In the genomic region with DNA sequence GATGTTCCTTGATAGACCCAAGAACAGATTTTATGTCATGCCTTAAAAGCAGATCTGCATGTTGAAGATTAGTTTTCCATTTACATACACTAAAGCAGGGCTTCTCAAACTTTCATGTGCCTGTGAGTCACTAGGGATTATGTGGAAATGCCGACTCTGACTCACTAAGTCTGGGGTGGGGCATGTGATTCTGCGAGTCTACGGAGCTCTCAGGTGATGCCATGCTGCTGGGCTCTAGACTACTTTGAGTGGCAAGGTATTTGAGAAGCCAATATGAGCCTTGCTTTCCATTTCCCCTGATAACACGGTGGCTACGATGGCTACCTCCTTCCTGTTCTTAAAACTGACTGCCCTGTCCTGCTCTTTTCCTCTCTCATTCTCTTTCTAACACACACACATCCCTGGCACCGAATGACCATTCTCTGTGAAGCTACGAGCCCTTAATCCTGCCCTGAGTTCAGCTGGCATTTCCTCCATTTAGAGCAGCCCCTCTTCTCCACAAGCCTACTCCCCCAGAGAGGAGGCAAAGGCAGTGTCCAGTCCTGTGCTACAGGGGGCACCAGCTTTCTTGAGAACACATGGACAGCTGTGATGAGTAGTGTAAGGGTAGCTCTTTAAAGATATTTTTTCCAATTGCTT, we compare ENCODE assay signal across 11 cellular contexts. TPM values are rescaled to one million over a fixed set of nuclear protein-coding genes. Genes with fewer than 3 reads are reported as not detected.
DNase-seq lines count a peak whose midpoint lies in the region; ATAC-seq, FAIRE-seq and TF ChIP-seq lines count a peak whose summit lies in the region.
"Had no signal": no experiment of that assay in that cellular context is flagged by ENCODE, and none has a peak within 500 bp of the region (broad histone marks: within the 10 kb centered on the region; RNA-seq: fewer than 3 reads in every experiment).

No MANE protein-coding gene starts in this region.

- peak in 3 of 4 donors; percentile 34 to 39 (median 34) for ATAC-seq in pancreas
- no peak for ATAC-seq in HG03571 (IDR thresholded peaks at IDR 0.05; ENCODE audit: unreplicated experiment)
- no peak for ATAC-seq in GM19452 (IDR thresholded peaks at IDR 0.05; ENCODE audit: unreplicated experiment)
- ATAC-seq: stimulated activated effector memory CD8-positive, alpha-beta T cell treated with anti-CD3 and anti-CD28 coated beads, Interleukin-12 subunit alpha, Interleukin-12 subunit beta, amount 100 ng/mL, for 72 hours had no signal

- H3K79me2 ChIP-seq in H1 (ENCODE audit: control insufficient read depth in 1 of 2, insufficient read depth in 2 of 2, low read length in 2 of 2) = no peaks in the 10 kb centered on the region

- H2BK120ac ChIP-seq in H1 (replicated peaks; ENCODE audit: low read depth, low read length) = no peak overlapping the region

- no peak overlapping the region for H4K91ac ChIP-seq in H1 (replicated peaks; ENCODE audit: insufficient read length, low read length)

- TF ChIP-seq RAD21 in H1 (IDR thresholded peaks at IDR 0.05 in 1 of 2, conservative IDR thresholded peaks at IDR 0.05 in 1 of 2; ENCODE audit: low read depth in 2 of 2, low read length in 2 of 2) = peak; percentile 9 to 27; a peak in 2 of 4 replicates

- H3K14ac ChIP-seq in H1 (ENCODE audit: insufficient read length) = no peak overlapping the region

- H3K4me1 ChIP-seq in H1 (replicated peaks in 1 of 4; ENCODE audit: control insufficient read depth in 3 of 4, insufficient read depth in 4 of 4, low read length in 3 of 4) (no peaks in the 10 kb centered on the region), pancreas (no peaks in the 10 kb centered on the region)

- H4K5ac ChIP-seq in H1 (ENCODE audit: insufficient read length, low read depth, low read length) = no peak overlapping the region

- H2AFZ ChIP-seq in H1 (ENCODE audit: low read length) = no peak overlapping the region

- no peaks in the 10 kb centered on the region for H4K20me1 ChIP-seq in H1 (replicated peaks in 1 of 2; ENCODE audit: control insufficient read depth in 1 of 2, insufficient read depth in 2 of 2, low read length in 2 of 2)

- H2BK15ac ChIP-seq in H1 (ENCODE audit: low read length) = no peak overlapping the region

- no peak overlapping the region for H2BK12ac ChIP-seq in H1 (ENCODE audit: low read depth, low read length)

- H3K4ac ChIP-seq in H1 (replicated peaks; ENCODE audit: insufficient read length, low read depth, low read length) = no peak overlapping the region

- no peaks in the 10 kb centered on the region for H3K23me2 ChIP-seq in H1 (ENCODE audit: low read depth, low read length)

- intact Hi-C loops in pancreas (cut with DNase I) = no loop called here

- H3K18ac ChIP-seq in H1 (ENCODE audit: extremely low read depth, low read length) = no peak overlapping the region

- no peak overlapping the region for H2AK5ac ChIP-seq in H1 (ENCODE audit: low read depth, low read length)

- H2BK5ac ChIP-seq in H1 (ENCODE audit: low read depth, low read length) = no peak overlapping the region

- H4K8ac ChIP-seq in H1 (ENCODE audit: extremely low read depth, insufficient read depth, low read length) = no peak overlapping the region; the same call in 1 of the 2 replicates

- H3K27ac ChIP-seq in H1 (ENCODE audit: low read depth, low read length) = no peak overlapping the region
- H3K27ac ChIP-seq in pancreas = no peak overlapping the region

- H3K36me3 ChIP-seq in H1 (ENCODE audit: control insufficient read depth in 2 of 4, insufficient read depth in 4 of 4, low read length in 3 of 4) = no peaks in the 10 kb centered on the region
- H3K36me3 ChIP-seq in pancreas = no peaks in the 10 kb centered on the region

- no peak overlapping the region for H2BK20ac ChIP-seq in H1 (ENCODE audit: low read length)

- no peak for TF ChIP-seq POLR2A in H1 (IDR thresholded peaks at IDR 0.05; ENCODE audit: control extremely low read depth in 1 of 2, low read depth in 2 of 2, low read length in 2 of 2)

- 91% methylated on average over 7 of the region's 7 CpGs; no CpG with 5 or more reads in 1 of the 2 experiments for WGBS in H1 (ENCODE audit: extremely low coverage in 1 of 2, insufficient coverage in 1 of 2, insufficient read length in 1 of 2, insufficient replicate concordance in 2 of 2, low coverage in 1 of 2, low lambda C conversion rate in 2 of 2, missing lambda C conversion rate in 1 of 2), 2 experiments
- 76 to 88% methylated on average over 7 of the region's 7 CpGs for WGBS in pancreas, 2 donors

- CTCF ChIA-PET in H1 (lab: Charles Lee; ENCODE audit: partially characterized antibody) = interaction anchor here (0.7 to 2.3 kb wide), 16 partner anchors 14 to 407 kb away, joined by 3 to 8 read pairs (median 4); no protein-coding TSS in a partner anchor

- H3K9ac ChIP-seq in H1 (replicated peaks in 1 of 4; ENCODE audit: extremely low read depth in 1 of 4, low read depth in 3 of 4, low read length in 3 of 4) = no peak overlapping the region

- no peak overlapping the region for H3K23ac ChIP-seq in H1 (ENCODE audit: insufficient read length)

- TF ChIP-seq EP300 in H1 (IDR thresholded peaks at IDR 0.05; ENCODE audit: borderline replicate concordance in 1 of 2, low read depth in 2 of 2, low read length in 2 of 2) = no peak

- POLR2A ChIA-PET in H1 (lab: Charles Lee; ENCODE audit: partially characterized antibody) = no interaction called here

- no peaks in the 10 kb centered on the region for H3K79me1 ChIP-seq in H1 (ENCODE audit: low read depth, low read length)

- no peak overlapping the region for H3K56ac ChIP-seq in H1 (replicated peaks; ENCODE audit: insufficient read length, low read depth, low read length)

- H3K4me3 ChIP-seq in H1 (ENCODE audit: extremely low read depth in 1 of 4, insufficient read depth in 2 of 4, low read depth in 3 of 4, low read length in 4 of 4) = no peak overlapping the region
- no peak overlapping the region for H3K4me3 ChIP-seq in pancreas

- H3K4me2 ChIP-seq in H1 (ENCODE audit: insufficient read depth in 1 of 2, low read depth in 2 of 2, low read length in 2 of 2) = no peak overlapping the region

- TF ChIP-seq CTCF in H1 (IDR thresholded peaks at IDR 0.05; ENCODE audit: control extremely low read depth in 1 of 3, insufficient read depth in 1 of 3, low read depth in 1 of 3, low read length in 3 of 3) (peak in 2 of 3 experiments; percentile 23 to 37; a peak in 3 of 4 replicates), pancreas (IDR thresholded peaks at IDR 0.05) (no peak)

- no peak for FAIRE-seq in H1 (lab: Jason Lieb, UNC)
- FAIRE-seq in pancreas (lab: Jason Lieb, UNC) = no peak

- peak; percentile 49 for DNase-seq in ELF-1 (ENCODE audit: low read depth, low spot score)
- peak; percentile 98 for DNase-seq in NCI-H226
- DNase-seq in H1 (ENCODE audit: low read depth in 1 of 2, low spot score in 2 of 2) = no peak
- DNase-seq in pancreas = no peak
- DNase-seq in NCI-H446 treated with DMSO at 0.1 percent for 48 hours (lab: John Stamatoyannopoulos, UW) = no peak
- DNase-seq in activated CD8-positive, alpha-beta memory T cell treated with anti-CD3 and anti-CD28 coated beads, Interleukin-2, amount 50 U/mL, for 48 hours = no peak
- DNase-seq: naive B cell, T1000 had no signal

- H3K27me3 ChIP-seq in H1 (replicated peaks in 1 of 4; ENCODE audit: control insufficient read depth in 3 of 4, extremely low read depth in 1 of 4, insufficient read depth in 3 of 4, low read length in 3 of 4) (no peaks in the 10 kb centered on the region), pancreas (no peaks in the 10 kb centered on the region)

- H3K9me3 ChIP-seq in H1 (ENCODE audit: insufficient read depth in 2 of 2, low read depth in 1 of 2, low read length in 1 of 2) (no peaks in the 10 kb centered on the region), pancreas (no peaks in the 10 kb centered on the region)

TF ChIP-seq in H1, 55 proteins besides CTCF, POLR2A, EP300 and RAD21:
- no peak for TF ChIP-seq YY1 (IDR thresholded peaks at IDR 0.05; ENCODE audit: low read depth, low read length)
- TF ChIP-seq JUN (IDR thresholded peaks at IDR 0.05; ENCODE audit: low read depth, low read length) = no peak
- TF ChIP-seq JUND (IDR thresholded peaks at IDR 0.05; ENCODE audit: low read length) = no peak
- no peak for TF ChIP-seq PHF8 (conservative IDR thresholded peaks at IDR 0.05; ENCODE audit: low read depth, low read length)
- no peak for TF ChIP-seq KDM5A (IDR thresholded peaks at IDR 0.05; ENCODE audit: low read length)
- no peak for TF ChIP-seq CEBPB (IDR thresholded peaks at IDR 0.05; ENCODE audit: low read depth, low read length)
- TF ChIP-seq, protein P1, sequence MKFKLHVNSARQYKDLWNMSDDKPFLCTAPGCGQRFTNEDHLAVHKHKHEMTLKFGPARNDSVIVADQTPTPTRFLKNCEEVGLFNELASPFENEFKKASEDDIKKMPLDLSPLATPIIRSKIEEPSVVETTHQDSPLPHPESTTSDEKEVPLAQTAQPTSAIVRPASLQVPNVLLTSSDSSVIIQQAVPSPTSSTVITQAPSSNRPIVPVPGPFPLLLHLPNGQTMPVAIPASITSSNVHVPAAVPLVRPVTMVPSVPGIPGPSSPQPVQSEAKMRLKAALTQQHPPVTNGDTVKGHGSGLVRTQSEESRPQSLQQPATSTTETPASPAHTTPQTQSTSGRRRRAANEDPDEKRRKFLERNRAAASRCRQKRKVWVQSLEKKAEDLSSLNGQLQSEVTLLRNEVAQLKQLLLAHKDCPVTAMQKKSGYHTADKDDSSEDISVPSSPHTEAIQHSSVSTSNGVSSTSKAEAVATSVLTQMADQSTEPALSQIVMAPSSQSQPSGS (IDR thresholded peaks at IDR 0.05; ENCODE audit: low read length) = no peak
- no peak for TF ChIP-seq BRCA1 (IDR thresholded peaks at IDR 0.05; ENCODE audit: low read depth, low read length)
- TF ChIP-seq SIRT6 (IDR thresholded peaks at IDR 0.05; ENCODE audit: low read length) = no peak
- no peak for TF ChIP-seq TEAD4 (IDR thresholded peaks at IDR 0.05; ENCODE audit: low read depth, low read length)
- no peak for TF ChIP-seq NANOG (IDR thresholded peaks at IDR 0.05; ENCODE audit: insufficient read depth, low read depth, low read length, poor library complexity, severe bottlenecking)
- no peak for TF ChIP-seq HDAC6 (IDR thresholded peaks at IDR 0.05; ENCODE audit: low read depth, low read length)

RNA-seq across cellular contexts. Expression of a gene that starts 39.7 kb away (rescaled TPM):
- 1.1 and 1.3 TPM in 2 replicates for total RNA-seq in H1 (2021; fragmentation: NEBNext Ultra II Directional; extraction: Animal tissue kit (Norgen Biotek cat#: 25700))
- polyA plus RNA-seq in H1 (2011; rRNA removed) (0.25 and 0.50 TPM in 2 replicates), pancreas (under 1 TPM; 0.34 to 0.73 TPM)
- 0.23 TPM for polyA plus RNA-seq in H1 (2011; cell fraction: cytosol; rRNA removed)
- 0.10 TPM for polyA plus RNA-seq in H1 (2011; cell fraction: nucleus; rRNA removed)
- 0.45 to 0.77 TPM (median 0.55 TPM) in 4 replicates for polyA plus RNA-seq in H1 (2012, experiment 1 of 2)
- polyA plus RNA-seq in H1 (2012, experiment 2 of 2) = 0.03 TPM
- polyA plus RNA-seq in H1 (2013, experiment 1 of 2) = 0.81 TPM
- 0.74 TPM for polyA plus RNA-seq in H1 (2013, experiment 2 of 2)
- 1.5 and 1.6 TPM in 2 replicates for polyA minus RNA-seq in H1 (2011; rRNA and poly(A)+ RNA removed)
- polyA minus RNA-seq in H1 (2011; cell fraction: cytosol; rRNA and poly(A)+ RNA removed) = 0.22 TPM
- polyA minus RNA-seq in H1 (2011; cell fraction: nucleus; rRNA and poly(A)+ RNA removed) = 1.00 TPM
- 1 to 10 TPM; 1.4 to 2.3 (median 2.2) TPM for total RNA-seq in pancreas

Comparison
In these comparisons a context has a peak if more than half of its experiments do, and no peak if none do; other contexts are left out.
1. DNase-seq: peak in ELF-1 (single experiment) and NCI-H226 (single experiment); none in H1 (0 of 2), pancreas (0 of 6), NCI-H446 treated with DMSO at 0.1 percent for 48 hours (single experiment) and activated CD8-positive, alpha-beta memory T cell treated with anti-CD3 and anti-CD28 coated beads, Interleukin-2, amount 50 U/mL, for 48 hours (single experiment).
2. CTCF ChIP-seq: peak in H1 (2 of 3); none in pancreas (0 of 4).
3. ATAC-seq: peak in pancreas (3 of 4); none in HG03571 (single experiment) and GM19452 (single experiment).